ENCODE assay signal across 1 cellular context in the genomic region with DNA sequence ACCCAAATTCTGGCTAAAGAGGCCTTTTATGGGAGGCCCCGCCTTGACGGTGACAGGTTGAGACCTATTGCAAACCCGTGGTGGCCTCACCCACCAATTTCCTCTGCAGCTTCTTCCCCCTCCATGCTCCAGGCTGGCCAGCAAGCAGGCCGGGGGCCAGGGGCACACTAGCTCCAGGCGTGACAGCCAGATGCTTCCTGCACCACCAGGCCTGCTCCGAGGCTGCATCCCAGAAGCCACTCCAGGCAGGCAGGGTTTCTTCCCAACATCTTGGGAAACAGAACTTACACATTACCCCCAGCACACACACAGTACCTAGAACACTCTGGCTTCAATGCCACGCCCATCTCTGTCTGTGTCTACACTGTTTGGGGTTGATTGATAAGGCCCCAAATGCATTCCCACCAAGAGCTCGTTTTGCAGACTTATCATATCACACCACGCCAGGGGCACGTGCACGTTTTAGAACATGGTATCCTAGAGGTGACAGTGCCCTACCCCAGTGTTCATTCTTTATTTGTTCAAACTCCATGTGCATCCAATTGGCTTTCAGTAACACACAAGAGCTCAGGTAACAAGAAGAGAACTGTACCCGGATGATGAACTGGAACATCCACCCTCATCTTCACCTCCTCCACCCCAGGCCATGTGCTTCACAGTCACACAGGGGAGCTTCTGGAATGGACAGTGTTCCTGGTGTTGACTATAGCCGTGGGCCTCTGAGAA.
TF ChIP-seq lines count a peak whose summit lies in the region.

No MANE protein-coding gene starts in this region.

TF ChIP-seq in HepG2, 621 proteins besides CTCF, POLR2A, EP300 and RAD21:
- TF ChIP-seq ZNF513 (CRISPR knock-in tag; conservative IDR thresholded peaks at IDR 0.05): no peak
- no peak for TF ChIP-seq STAT5B (CRISPR knock-in tag; IDR thresholded peaks at IDR 0.05)
- no peak for TF ChIP-seq NFAT5 (CRISPR knock-in tag; IDR thresholded peaks at IDR 0.05)
- no peak for TF ChIP-seq REL (CRISPR knock-in tag; conservative IDR thresholded peaks at IDR 0.05)
- TF ChIP-seq, protein P1, sequence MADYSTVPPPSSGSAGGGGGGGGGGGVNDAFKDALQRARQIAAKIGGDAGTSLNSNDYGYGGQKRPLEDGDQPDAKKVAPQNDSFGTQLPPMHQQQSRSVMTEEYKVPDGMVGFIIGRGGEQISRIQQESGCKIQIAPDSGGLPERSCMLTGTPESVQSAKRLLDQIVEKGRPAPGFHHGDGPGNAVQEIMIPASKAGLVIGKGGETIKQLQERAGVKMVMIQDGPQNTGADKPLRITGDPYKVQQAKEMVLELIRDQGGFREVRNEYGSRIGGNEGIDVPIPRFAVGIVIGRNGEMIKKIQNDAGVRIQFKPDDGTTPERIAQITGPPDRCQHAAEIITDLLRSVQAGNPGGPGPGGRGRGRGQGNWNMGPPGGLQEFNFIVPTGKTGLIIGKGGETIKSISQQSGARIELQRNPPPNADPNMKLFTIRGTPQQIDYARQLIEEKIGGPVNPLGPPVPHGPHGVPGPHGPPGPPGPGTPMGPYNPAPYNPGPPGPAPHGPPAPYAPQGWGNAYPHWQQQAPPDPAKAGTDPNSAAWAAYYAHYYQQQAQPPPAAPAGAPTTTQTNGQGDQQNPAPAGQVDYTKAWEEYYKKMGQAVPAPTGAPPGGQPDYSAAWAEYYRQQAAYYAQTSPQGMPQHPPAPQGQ (CRISPR knock-in tag; IDR thresholded peaks at IDR 0.05; ENCODE audit: borderline replicate concordance): no peak
- TF ChIP-seq ZNF367 (CRISPR knock-in tag; IDR thresholded peaks at IDR 0.05; ENCODE audit: borderline replicate concordance): no peak
- no peak for TF ChIP-seq ZBTB44 (CRISPR knock-in tag; IDR thresholded peaks at IDR 0.05)
- TF ChIP-seq NR2F1 (CRISPR knock-in tag; IDR thresholded peaks at IDR 0.05): no peak
- TF ChIP-seq DDIT3 (CRISPR knock-in tag; IDR thresholded peaks at IDR 0.05): no peak
- no peak for TF ChIP-seq ZBTB8A (CRISPR knock-in tag; IDR thresholded peaks at IDR 0.05; ENCODE audit: borderline replicate concordance, low read depth)
- TF ChIP-seq GRHL1 (CRISPR knock-in tag; conservative IDR thresholded peaks at IDR 0.05): no peak
- TF ChIP-seq ZSCAN30 (CRISPR knock-in tag; IDR thresholded peaks at IDR 0.05): no peak
- TF ChIP-seq ZNF747 (CRISPR knock-in tag; IDR thresholded peaks at IDR 0.05; ENCODE audit: borderline replicate concordance): no peak
- no peak for TF ChIP-seq ZNF652 (CRISPR knock-in tag; IDR thresholded peaks at IDR 0.05; ENCODE audit: borderline replicate concordance, low read depth)
- TF ChIP-seq, protein P2, sequence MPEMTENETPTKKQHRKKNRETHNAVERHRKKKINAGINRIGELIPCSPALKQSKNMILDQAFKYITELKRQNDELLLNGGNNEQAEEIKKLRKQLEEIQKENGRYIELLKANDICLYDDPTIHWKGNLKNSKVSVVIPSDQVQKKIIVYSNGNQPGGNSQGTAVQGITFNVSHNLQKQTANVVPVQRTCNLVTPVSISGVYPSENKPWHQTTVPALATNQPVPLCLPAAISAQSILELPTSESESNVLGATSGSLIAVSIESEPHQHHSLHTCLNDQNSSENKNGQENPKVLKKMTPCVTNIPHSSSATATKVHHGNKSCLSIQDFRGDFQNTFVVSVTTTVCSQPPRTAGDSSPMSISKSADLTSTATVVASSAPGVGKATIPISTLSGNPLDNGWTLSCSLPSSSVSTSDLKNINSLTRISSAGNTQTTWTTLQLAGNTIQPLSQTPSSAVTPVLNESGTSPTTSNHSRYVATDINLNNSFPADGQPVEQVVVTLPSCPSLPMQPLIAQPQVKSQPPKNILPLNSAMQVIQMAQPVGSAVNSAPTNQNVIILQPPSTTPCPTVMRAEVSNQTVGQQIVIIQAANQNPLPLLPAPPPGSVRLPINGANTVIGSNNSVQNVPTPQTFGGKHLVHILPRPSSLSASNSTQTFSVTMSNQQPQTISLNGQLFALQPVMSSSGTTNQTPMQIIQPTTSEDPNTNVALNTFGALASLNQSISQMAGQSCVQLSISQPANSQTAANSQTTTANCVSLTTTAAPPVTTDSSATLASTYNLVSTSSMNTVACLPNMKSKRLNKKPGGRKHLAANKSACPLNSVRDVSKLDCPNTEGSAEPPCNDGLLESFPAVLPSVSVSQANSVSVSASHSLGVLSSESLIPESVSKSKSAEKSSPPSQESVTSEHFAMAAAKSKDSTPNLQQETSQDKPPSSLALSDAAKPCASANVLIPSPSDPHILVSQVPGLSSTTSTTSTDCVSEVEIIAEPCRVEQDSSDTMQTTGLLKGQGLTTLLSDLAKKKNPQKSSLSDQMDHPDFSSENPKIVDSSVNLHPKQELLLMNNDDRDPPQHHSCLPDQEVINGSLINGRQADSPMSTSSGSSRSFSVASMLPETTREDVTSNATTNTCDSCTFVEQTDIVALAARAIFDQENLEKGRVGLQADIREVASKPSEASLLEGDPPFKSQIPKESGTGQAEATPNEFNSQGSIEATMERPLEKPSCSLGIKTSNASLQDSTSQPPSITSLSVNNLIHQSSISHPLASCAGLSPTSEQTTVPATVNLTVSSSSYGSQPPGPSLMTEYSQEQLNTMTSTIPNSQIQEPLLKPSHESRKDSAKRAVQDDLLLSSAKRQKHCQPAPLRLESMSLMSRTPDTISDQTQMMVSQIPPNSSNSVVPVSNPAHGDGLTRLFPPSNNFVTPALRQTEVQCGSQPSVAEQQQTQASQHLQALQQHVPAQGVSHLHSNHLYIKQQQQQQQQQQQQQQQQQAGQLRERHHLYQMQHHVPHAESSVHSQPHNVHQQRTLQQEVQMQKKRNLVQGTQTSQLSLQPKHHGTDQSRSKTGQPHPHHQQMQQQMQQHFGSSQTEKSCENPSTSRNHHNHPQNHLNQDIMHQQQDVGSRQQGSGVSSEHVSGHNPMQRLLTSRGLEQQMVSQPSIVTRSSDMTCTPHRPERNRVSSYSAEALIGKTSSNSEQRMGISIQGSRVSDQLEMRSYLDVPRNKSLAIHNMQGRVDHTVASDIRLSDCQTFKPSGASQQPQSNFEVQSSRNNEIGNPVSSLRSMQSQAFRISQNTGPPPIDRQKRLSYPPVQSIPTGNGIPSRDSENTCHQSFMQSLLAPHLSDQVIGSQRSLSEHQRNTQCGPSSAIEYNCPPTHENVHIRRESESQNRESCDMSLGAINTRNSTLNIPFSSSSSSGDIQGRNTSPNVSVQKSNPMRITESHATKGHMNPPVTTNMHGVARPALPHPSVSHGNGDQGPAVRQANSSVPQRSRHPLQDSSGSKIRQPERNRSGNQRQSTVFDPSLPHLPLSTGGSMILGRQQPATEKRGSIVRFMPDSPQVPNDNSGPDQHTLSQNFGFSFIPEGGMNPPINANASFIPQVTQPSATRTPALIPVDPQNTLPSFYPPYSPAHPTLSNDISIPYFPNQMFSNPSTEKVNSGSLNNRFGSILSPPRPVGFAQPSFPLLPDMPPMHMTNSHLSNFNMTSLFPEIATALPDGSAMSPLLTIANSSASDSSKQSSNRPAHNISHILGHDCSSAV (CRISPR knock-in tag; IDR thresholded peaks at IDR 0.05; ENCODE audit: borderline replicate concordance): no peak
- TF ChIP-seq, protein P3, sequence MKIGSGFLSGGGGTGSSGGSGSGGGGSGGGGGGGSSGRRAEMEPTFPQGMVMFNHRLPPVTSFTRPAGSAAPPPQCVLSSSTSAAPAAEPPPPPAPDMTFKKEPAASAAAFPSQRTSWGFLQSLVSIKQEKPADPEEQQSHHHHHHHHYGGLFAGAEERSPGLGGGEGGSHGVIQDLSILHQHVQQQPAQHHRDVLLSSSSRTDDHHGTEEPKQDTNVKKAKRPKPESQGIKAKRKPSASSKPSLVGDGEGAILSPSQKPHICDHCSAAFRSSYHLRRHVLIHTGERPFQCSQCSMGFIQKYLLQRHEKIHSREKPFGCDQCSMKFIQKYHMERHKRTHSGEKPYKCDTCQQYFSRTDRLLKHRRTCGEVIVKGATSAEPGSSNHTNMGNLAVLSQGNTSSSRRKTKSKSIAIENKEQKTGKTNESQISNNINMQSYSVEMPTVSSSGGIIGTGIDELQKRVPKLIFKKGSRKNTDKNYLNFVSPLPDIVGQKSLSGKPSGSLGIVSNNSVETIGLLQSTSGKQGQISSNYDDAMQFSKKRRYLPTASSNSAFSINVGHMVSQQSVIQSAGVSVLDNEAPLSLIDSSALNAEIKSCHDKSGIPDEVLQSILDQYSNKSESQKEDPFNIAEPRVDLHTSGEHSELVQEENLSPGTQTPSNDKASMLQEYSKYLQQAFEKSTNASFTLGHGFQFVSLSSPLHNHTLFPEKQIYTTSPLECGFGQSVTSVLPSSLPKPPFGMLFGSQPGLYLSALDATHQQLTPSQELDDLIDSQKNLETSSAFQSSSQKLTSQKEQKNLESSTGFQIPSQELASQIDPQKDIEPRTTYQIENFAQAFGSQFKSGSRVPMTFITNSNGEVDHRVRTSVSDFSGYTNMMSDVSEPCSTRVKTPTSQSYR (CRISPR knock-in tag; IDR thresholded peaks at IDR 0.05; ENCODE audit: borderline replicate concordance): no peak
- TF ChIP-seq ZNF879 (CRISPR knock-in tag; IDR thresholded peaks at IDR 0.05): no peak
